Comparison of ENCODE assay signal across 1 cellular context in the genomic region with DNA sequence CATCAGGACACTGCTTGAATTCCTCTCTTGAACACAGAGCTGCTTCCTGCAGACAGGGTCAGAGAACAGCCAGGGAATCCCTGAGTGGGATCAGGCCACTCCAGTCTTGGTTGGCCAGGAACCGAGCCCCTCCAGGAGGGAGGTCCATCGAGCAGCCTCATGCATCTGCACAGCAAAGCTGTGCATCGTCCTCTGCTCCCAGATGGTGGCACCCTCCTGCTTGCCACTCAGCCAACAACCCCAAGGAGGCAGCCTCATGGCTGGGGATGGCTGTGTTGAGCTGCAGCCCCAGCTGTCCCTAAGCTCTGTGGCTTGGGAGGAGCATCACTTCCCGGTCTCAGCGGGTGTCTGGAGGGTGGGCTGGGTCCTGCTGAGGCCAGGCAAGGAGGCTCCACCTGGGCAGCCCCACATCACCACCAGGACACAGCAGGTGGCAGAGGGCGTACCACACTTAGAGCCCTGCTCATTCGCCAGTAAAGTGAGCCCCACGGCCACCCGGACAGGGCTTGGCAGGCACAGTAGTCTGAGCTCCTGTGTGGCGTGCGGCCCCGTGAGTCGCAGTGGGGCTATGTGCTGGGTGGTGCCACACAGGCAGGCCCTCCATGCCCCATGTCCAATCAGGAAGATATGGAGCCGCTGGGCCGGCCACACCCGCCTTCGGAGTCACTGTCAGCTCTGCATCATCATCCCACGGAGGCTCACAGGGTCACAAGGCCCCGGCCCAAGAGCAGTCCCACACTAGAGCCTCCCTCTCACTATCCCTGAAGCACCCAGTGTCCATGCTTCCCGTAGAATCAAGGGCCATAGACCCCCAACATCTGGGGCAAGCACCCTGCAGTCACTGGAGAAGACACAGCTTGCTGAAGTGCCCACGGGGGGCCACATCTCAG.
A peak's percentile ranks its signal among the peaks of the same experiment; 100 is the strongest.
TF ChIP-seq lines count a peak whose summit lies in the region.

No MANE protein-coding gene starts in this region.

TF ChIP-seq in HEK293, 187 proteins besides CTCF, POLR2A, EP300 and RAD21 (continued from another document):
- TF ChIP-seq, protein P1, sequence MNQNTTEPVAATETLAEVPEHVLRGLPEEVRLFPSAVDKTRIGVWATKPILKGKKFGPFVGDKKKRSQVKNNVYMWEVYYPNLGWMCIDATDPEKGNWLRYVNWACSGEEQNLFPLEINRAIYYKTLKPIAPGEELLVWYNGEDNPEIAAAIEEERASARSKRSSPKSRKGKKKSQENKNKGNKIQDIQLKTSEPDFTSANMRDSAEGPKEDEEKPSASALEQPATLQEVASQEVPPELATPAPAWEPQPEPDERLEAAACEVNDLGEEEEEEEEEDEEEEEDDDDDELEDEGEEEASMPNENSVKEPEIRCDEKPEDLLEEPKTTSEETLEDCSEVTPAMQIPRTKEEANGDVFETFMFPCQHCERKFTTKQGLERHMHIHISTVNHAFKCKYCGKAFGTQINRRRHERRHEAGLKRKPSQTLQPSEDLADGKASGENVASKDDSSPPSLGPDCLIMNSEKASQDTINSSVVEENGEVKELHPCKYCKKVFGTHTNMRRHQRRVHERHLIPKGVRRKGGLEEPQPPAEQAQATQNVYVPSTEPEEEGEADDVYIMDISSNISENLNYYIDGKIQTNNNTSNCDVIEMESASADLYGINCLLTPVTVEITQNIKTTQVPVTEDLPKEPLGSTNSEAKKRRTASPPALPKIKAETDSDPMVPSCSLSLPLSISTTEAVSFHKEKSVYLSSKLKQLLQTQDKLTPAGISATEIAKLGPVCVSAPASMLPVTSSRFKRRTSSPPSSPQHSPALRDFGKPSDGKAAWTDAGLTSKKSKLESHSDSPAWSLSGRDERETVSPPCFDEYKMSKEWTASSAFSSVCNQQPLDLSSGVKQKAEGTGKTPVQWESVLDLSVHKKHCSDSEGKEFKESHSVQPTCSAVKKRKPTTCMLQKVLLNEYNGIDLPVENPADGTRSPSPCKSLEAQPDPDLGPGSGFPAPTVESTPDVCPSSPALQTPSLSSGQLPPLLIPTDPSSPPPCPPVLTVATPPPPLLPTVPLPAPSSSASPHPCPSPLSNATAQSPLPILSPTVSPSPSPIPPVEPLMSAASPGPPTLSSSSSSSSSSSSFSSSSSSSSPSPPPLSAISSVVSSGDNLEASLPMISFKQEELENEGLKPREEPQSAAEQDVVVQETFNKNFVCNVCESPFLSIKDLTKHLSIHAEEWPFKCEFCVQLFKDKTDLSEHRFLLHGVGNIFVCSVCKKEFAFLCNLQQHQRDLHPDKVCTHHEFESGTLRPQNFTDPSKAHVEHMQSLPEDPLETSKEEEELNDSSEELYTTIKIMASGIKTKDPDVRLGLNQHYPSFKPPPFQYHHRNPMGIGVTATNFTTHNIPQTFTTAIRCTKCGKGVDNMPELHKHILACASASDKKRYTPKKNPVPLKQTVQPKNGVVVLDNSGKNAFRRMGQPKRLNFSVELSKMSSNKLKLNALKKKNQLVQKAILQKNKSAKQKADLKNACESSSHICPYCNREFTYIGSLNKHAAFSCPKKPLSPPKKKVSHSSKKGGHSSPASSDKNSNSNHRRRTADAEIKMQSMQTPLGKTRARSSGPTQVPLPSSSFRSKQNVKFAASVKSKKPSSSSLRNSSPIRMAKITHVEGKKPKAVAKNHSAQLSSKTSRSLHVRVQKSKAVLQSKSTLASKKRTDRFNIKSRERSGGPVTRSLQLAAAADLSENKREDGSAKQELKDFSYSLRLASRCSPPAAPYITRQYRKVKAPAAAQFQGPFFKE (tag by site-specific recombination; IDR thresholded peaks at IDR 0.05; ENCODE audit: borderline replicate concordance) = no peak
- TF ChIP-seq ZNF214 (tag by site-specific recombination; IDR thresholded peaks at IDR 0.05; ENCODE audit: borderline replicate concordance) = no peak
- no peak for TF ChIP-seq ZNF521 (tag by site-specific recombination; IDR thresholded peaks at IDR 0.05)
- no peak for TF ChIP-seq YY1 (tag by site-specific recombination; IDR thresholded peaks at IDR 0.05)
- TF ChIP-seq ZNF10 (tag by site-specific recombination; IDR thresholded peaks at IDR 0.05) = no peak
- no peak for TF ChIP-seq ZNF169 (tag by site-specific recombination; IDR thresholded peaks at IDR 0.05)
- TF ChIP-seq ZNF585B (tag by site-specific recombination; IDR thresholded peaks at IDR 0.05) = no peak
- TF ChIP-seq, protein P2, sequence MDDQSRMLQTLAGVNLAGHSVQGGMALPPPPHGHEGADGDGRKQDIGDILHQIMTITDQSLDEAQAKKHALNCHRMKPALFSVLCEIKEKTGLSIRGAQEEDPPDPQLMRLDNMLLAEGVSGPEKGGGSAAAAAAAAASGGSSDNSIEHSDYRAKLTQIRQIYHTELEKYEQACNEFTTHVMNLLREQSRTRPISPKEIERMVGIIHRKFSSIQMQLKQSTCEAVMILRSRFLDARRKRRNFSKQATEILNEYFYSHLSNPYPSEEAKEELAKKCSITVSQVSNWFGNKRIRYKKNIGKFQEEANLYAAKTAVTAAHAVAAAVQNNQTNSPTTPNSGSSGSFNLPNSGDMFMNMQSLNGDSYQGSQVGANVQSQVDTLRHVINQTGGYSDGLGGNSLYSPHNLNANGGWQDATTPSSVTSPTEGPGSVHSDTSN (CRISPR knock-in tag; IDR thresholded peaks at IDR 0.05) = 0 out of 2 replicates have a peak, but pooled peaks have one; percentile 45
- TF ChIP-seq, protein P3, sequence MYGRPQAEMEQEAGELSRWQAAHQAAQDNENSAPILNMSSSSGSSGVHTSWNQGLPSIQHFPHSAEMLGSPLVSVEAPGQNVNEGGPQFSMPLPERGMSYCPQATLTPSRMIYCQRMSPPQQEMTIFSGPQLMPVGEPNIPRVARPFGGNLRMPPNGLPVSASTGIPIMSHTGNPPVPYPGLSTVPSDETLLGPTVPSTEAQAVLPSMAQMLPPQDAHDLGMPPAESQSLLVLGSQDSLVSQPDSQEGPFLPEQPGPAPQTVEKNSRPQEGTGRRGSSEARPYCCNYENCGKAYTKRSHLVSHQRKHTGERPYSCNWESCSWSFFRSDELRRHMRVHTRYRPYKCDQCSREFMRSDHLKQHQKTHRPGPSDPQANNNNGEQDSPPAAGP (tag by site-specific recombination; IDR thresholded peaks at IDR 0.05) = peak; percentile 75; the same call in 1 of the 2 replicates
- TF ChIP-seq, protein P4, sequence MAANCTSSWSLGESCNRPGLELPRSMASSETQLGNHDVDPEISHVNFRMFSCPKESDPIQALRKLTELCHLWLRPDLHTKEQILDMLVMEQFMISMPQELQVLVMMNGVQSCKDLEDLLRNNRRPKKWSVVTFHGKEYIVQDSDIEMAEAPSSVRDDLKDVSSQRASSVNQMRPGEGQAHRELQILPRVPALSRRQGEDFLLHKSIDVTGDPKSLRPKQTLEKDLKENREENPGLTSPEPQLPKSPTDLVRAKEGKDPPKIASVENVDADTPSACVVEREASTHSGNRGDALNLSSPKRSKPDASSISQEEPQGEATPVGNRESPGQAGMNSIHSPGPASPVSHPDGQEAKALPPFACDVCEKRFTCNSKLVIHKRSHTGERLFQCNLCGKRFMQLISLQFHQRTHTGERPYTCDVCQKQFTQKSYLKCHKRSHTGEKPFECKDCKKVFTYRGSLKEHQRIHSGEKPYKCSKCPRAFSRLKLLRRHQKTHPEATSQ (tag by site-specific recombination; IDR thresholded peaks at IDR 0.05) = no peak
- TF ChIP-seq KLF7 (tag by site-specific recombination; IDR thresholded peaks at IDR 0.05; ENCODE audit: borderline replicate concordance) = no peak
- peak; percentile 98 for TF ChIP-seq ZIC2 (tag by site-specific recombination; IDR thresholded peaks at IDR 0.05)
- TF ChIP-seq, protein P5, sequence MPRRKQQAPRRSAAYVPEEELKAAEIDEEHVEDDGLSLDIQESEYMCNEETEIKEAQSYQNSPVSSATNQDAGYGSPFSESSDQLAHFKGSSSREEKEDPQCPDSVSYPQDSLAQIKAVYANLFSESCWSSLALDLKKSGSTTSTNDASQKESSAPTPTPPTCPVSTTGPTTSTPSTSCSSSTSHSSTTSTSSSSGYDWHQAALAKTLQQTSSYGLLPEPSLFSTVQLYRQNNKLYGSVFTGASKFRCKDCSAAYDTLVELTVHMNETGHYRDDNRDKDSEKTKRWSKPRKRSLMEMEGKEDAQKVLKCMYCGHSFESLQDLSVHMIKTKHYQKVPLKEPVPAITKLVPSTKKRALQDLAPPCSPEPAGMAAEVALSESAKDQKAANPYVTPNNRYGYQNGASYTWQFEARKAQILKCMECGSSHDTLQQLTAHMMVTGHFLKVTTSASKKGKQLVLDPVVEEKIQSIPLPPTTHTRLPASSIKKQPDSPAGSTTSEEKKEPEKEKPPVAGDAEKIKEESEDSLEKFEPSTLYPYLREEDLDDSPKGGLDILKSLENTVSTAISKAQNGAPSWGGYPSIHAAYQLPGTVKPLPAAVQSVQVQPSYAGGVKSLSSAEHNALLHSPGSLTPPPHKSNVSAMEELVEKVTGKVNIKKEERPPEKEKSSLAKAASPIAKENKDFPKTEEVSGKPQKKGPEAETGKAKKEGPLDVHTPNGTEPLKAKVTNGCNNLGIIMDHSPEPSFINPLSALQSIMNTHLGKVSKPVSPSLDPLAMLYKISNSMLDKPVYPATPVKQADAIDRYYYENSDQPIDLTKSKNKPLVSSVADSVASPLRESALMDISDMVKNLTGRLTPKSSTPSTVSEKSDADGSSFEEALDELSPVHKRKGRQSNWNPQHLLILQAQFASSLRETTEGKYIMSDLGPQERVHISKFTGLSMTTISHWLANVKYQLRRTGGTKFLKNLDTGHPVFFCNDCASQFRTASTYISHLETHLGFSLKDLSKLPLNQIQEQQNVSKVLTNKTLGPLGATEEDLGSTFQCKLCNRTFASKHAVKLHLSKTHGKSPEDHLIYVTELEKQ (tag by site-specific recombination; IDR thresholded peaks at IDR 0.05; ENCODE audit: borderline replicate concordance) = no peak
- no peak for TF ChIP-seq ZNF146 (tag by site-specific recombination; IDR thresholded peaks at IDR 0.05)
- no peak for TF ChIP-seq MEIS1 (CRISPR knock-in tag; IDR thresholded peaks at IDR 0.05; ENCODE audit: borderline replicate concordance)
- TF ChIP-seq ZNF558 (tag by site-specific recombination; IDR thresholded peaks at IDR 0.05) = no peak
- TF ChIP-seq SP7 (tag by site-specific recombination; IDR thresholded peaks at IDR 0.05) = no peak
- TF ChIP-seq GLIS1 (tag by site-specific recombination; IDR thresholded peaks at IDR 0.05) = peak; percentile 55; the same call in 1 of the 2 replicates
- TF ChIP-seq ZNF175 (tag by site-specific recombination; IDR thresholded peaks at IDR 0.05) = no peak
- TF ChIP-seq ZNF366 (tag by site-specific recombination; conservative IDR thresholded peaks at IDR 0.05) = no peak
- TF ChIP-seq ZXDB (tag by site-specific recombination; IDR thresholded peaks at IDR 0.05) = no peak
- TF ChIP-seq ZNF658 (tag by site-specific recombination; IDR thresholded peaks at IDR 0.05) = no peak
- TF ChIP-seq GLIS2 (tag by site-specific recombination; IDR thresholded peaks at IDR 0.05) = peak; percentile 51
- TF ChIP-seq MZF1 (tag by site-specific recombination; IDR thresholded peaks at IDR 0.05; ENCODE audit: borderline replicate concordance) = no peak
- peak; percentile 64 for TF ChIP-seq KLF1 (tag by site-specific recombination; IDR thresholded peaks at IDR 0.05)
- TF ChIP-seq ZNF600 (tag by site-specific recombination; IDR thresholded peaks at IDR 0.05) = no peak
TF ChIP-seq in HEK293: peak in this region for 6.
